ENCODE assay signal across 8 cellular contexts in the genomic region with DNA sequence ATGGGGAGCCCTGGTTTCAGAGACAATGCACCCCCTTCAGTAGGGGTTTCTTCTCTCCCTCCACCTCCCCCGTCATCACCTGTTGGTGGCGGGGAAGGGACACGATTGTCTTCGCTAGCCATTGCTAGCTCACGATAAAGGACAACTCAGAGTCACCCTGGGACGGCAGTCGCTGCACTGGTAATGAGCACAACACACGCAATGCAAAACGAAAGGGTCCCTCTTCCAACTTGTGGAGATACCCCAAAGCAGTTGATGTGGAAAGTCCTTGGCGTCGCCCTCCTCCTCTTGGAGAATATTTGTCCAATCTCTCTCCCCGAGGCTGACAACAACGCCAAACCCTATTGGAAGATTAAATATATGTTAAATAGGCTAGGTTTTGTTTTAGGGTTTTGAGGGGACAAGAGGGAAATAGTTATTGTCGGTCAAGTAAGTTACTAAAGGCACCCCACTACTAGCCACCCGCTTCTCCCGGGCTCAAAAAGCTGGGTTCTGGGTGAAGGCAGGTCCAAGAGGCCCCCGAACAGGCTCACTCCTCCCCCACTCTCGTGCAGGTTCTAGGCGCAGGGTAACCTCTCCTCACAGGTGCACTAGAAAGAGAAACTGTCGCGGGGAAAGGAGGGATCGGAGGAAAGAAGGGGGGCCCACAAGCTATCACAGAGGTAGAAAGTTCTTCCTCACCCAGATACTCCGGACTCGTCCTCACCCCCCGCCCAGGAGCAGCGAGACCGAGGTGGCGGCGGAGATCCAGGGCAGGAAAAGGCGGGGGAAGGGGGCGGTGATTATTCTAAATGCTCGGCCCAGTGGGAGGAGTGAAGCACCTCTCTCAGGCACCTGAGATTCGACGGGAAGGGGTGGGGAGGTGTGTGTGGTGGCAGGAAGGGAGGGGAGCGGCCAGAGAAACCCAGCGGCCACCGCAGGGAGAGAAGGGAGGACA. TPM values are rescaled to one million over a fixed set of nuclear protein-coding genes. Genes with fewer than 3 reads are reported as not detected.
DNase-seq lines count a peak whose midpoint lies in the region; ATAC-seq and TF ChIP-seq lines count a peak whose summit lies in the region.

A gene with protein sequence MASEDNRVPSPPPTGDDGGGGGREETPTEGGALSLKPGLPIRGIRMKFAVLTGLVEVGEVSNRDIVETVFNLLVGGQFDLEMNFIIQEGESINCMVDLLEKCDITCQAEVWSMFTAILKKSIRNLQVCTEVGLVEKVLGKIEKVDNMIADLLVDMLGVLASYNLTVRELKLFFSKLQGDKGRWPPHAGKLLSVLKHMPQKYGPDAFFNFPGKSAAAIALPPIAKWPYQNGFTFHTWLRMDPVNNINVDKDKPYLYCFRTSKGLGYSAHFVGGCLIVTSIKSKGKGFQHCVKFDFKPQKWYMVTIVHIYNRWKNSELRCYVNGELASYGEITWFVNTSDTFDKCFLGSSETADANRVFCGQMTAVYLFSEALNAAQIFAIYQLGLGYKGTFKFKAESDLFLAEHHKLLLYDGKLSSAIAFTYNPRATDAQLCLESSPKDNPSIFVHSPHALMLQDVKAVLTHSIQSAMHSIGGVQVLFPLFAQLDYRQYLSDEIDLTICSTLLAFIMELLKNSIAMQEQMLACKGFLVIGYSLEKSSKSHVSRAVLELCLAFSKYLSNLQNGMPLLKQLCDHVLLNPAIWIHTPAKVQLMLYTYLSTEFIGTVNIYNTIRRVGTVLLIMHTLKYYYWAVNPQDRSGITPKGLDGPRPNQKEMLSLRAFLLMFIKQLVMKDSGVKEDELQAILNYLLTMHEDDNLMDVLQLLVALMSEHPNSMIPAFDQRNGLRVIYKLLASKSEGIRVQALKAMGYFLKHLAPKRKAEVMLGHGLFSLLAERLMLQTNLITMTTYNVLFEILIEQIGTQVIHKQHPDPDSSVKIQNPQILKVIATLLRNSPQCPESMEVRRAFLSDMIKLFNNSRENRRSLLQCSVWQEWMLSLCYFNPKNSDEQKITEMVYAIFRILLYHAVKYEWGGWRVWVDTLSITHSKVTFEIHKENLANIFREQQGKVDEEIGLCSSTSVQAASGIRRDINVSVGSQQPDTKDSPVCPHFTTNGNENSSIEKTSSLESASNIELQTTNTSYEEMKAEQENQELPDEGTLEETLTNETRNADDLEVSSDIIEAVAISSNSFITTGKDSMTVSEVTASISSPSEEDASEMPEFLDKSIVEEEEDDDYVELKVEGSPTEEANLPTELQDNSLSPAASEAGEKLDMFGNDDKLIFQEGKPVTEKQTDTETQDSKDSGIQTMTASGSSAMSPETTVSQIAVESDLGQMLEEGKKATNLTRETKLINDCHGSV (N-terminal part only) (minus strand): TSS at position 764 of the 937 bp plus-strand sequence. CDS start 642 bp downstream, at position 122.

- TF ChIP-seq POLR2A in lower leg skin (IDR thresholded peaks at IDR 0.05): no peak

- H3K4me3 ChIP-seq in BLaER1 treated with 17β-estradiol and CSF1 and Interleukin-3, amounts not matched to agents 10 nM and 100 nM: peak within 1 kb of the TSS; percentile 84 to 98 (median 93)
- peak within 1 kb of the TSS; percentile 94 to 98 for H3K4me3 ChIP-seq in duodenal mucosa (ENCODE audit: low read depth in 1 of 2, low read length in 2 of 2)
- peak within 1 kb of the TSS; percentile 98 for H3K4me3 ChIP-seq in lower leg skin (ENCODE audit: low read depth, poor library complexity, severe bottlenecking)

- peak within 1 kb of the TSS; percentile 95 for H3K27ac Mint-ChIP-seq in activated CD4-positive, alpha-beta memory T cell treated with anti-CD3 and anti-CD28 coated beads for 36 hours

- ATAC-seq in GM19397 (IDR thresholded peaks at IDR 0.05; ENCODE audit: unreplicated experiment): peak; percentile 72
- ATAC-seq in HG03558 (IDR thresholded peaks at IDR 0.05; ENCODE audit: extremely low read depth, unreplicated experiment): peak; percentile 13

- peak within 1 kb of the TSS; percentile 52 to 87 (median 77); a peak in 21 of 22 replicates for H3K27ac ChIP-seq in BLaER1 treated with 17β-estradiol and CSF1 and Interleukin-3, amounts not matched to agents 10 nM and 100 nM
- H3K27ac ChIP-seq in duodenal mucosa (ENCODE audit: low read depth, low read length): peak within 1 kb of the TSS; percentile 98

- peaks cover 23% of the 10 kb centered on the region for H3K4me1 Mint-ChIP-seq in activated CD4-positive, alpha-beta memory T cell treated with anti-CD3 and anti-CD28 coated beads for 36 hours (ENCODE audit: low read depth)

- H3K9ac ChIP-seq in BLaER1 treated with 17β-estradiol and CSF1 and Interleukin-3, amounts not matched to agents 10 nM and 100 nM: peak within 1 kb of the TSS; percentile 78 to 87 (median 85)
- peak within 1 kb of the TSS; percentile 98 to 99 for H3K9ac ChIP-seq in duodenal mucosa (ENCODE audit: low read depth in 1 of 2, low read length in 2 of 2)

- TF ChIP-seq CTCF in lower leg skin (IDR thresholded peaks at IDR 0.05): no peak

- 0% methylated on average over 37 of the region's 37 CpGs for WGBS in lower leg skin, 2 donors

- peaks cover 0 to 15% (median 3%) of the 10 kb centered on the region in 11 experiments; a peak in 7 of 22 replicates for H3K36me3 ChIP-seq in BLaER1 treated with 17β-estradiol and CSF1 and Interleukin-3, amounts not matched to agents 10 nM and 100 nM
- H3K36me3 ChIP-seq in duodenal mucosa (ENCODE audit: control insufficient read depth in 1 of 2, insufficient read depth in 2 of 2, low read length in 2 of 2): no peaks in the 10 kb centered on the region

- H3K36me3 Mint-ChIP-seq in activated CD4-positive, alpha-beta memory T cell treated with anti-CD3 and anti-CD28 coated beads for 36 hours: peaks cover 14% of the 10 kb centered on the region

- no peaks in the 10 kb centered on the region for H3K27me3 Mint-ChIP-seq in activated CD4-positive, alpha-beta memory T cell treated with anti-CD3 and anti-CD28 coated beads for 36 hours

- H4K20me1 ChIP-seq in BLaER1 treated with 17β-estradiol and CSF1 and Interleukin-3, amounts not matched to agents 10 nM and 100 nM: peaks cover 0 to 7% (median 0%) of the 10 kb centered on the region in 11 experiments; a peak in 2 of 22 replicates

- CTCF ChIA-PET in activated CD4-positive, alpha-beta memory T cell treated with anti-CD3 and anti-CD28 coated beads for 36 hours (lab: Charles Lee): interaction anchor here (1.1 to 2.7 kb wide), 2 partner anchors 54 to 84 kb away, joined by 3 to 15 read pairs; partner anchors contain the start of gene RPS3A

- H3K4me1 ChIP-seq in BLaER1 treated with 17β-estradiol and CSF1 and Interleukin-3, amounts not matched to agents 10 nM and 100 nM: peaks cover 19 to 32% (median 25%) of the 10 kb centered on the region in 10 experiments
- peaks cover 13 to 31% of the 10 kb centered on the region in 2 donors for H3K4me1 ChIP-seq in duodenal mucosa (ENCODE audit: control insufficient read depth in 1 of 2, insufficient read depth in 2 of 2, low read length in 2 of 2)

- intact Hi-C loops in activated CD4-positive, alpha-beta memory T cell treated with anti-CD3 and anti-CD28 coated beads for 36 hours (cut with micrococcal nuclease): loop anchor here (1.0 to 5.0 kb wide), 8 partner anchors 16 to 747 kb away; partner anchors contain the start of genes FHIP1A, GATB and RPS3A
- intact Hi-C loops in lower leg skin (cut with DNase I; ENCODE audit: low total_unique reads): no loop called here

- DNase-seq in NCI-H774 (lab: John Stamatoyannopoulos, UW): peak; percentile 69
- peak; percentile 92 for DNase-seq in activated CD4-positive, alpha-beta memory T cell treated with anti-CD3 and anti-CD28 coated beads for 36 hours
- DNase-seq in lower leg skin (ENCODE audit: low spot score in 2 of 2): peak; percentile 77 to 95
- DNase-seq in stimulated activated CD4-positive, alpha-beta T cell treated with anti-CD3 and anti-CD28 coated beads, Interleukin-4, amount 100 ng/mL, for 48 hours (ENCODE audit: low read depth in 2 of 2): peak; percentile 72 to 82

- H3K4me2 ChIP-seq in BLaER1 treated with 17β-estradiol and CSF1 and Interleukin-3, amounts not matched to agents 10 nM and 100 nM: peak within 1 kb of the TSS; percentile 84 to 97 (median 92)

- peak within 1 kb of the TSS; percentile 100 for H3K4me3 Mint-ChIP-seq in activated CD4-positive, alpha-beta memory T cell treated with anti-CD3 and anti-CD28 coated beads for 36 hours

- POLR2A ChIA-PET in activated CD4-positive, alpha-beta memory T cell treated with anti-CD3 and anti-CD28 coated beads for 36 hours (lab: Charles Lee): interaction anchor here (0.6 to 5.8 kb wide), 5 partner anchors 14 to 106 kb away, joined by 4 to 46 read pairs (median 7); partner anchors contain the start of gene RPS3A

- H3K9me3 Mint-ChIP-seq in activated CD4-positive, alpha-beta memory T cell treated with anti-CD3 and anti-CD28 coated beads for 36 hours: no peaks in the 10 kb centered on the region

- no peaks in the 10 kb centered on the region for H3K27me3 ChIP-seq in BLaER1 treated with 17β-estradiol and CSF1 and Interleukin-3, amounts not matched to agents 10 nM and 100 nM
- no peaks in the 10 kb centered on the region for H3K27me3 ChIP-seq in duodenal mucosa (ENCODE audit: control insufficient read depth in 1 of 2, insufficient read depth in 2 of 2, low read length in 2 of 2)

- H3K9me3 ChIP-seq in BLaER1 treated with 17β-estradiol and CSF1 and Interleukin-3, amounts not matched to agents 10 nM and 100 nM (replicated peaks in 1 of 11): peaks cover 0 to 5% (median 0%) of the 10 kb centered on the region in 11 experiments; a peak in 3 of 22 replicates
- no peaks in the 10 kb centered on the region for H3K9me3 ChIP-seq in duodenal mucosa (ENCODE audit: control insufficient read depth in 1 of 2, low read length in 2 of 2)

RNA-seq across cellular contexts. Expression of the gene that starts here (rescaled TPM):
- total RNA-seq in activated CD4-positive, alpha-beta memory T cell treated with anti-CD3 and anti-CD28 coated beads for 36 hours: 10 to 100 TPM; 62.4 to 63.7 TPM
- total RNA-seq in lower leg skin: 10 to 100 TPM; 71.9 to 86.8 (median 75.0) TPM

Comparison
In these comparisons a context has a peak if more than half of its experiments do, and no peak if none do; other contexts are left out.
1. Peak in every context shown above with its lines: DNase-seq, ATAC-seq, H3K4me3 ChIP-seq and H3K27ac ChIP-seq.